In the genomic region with DNA sequence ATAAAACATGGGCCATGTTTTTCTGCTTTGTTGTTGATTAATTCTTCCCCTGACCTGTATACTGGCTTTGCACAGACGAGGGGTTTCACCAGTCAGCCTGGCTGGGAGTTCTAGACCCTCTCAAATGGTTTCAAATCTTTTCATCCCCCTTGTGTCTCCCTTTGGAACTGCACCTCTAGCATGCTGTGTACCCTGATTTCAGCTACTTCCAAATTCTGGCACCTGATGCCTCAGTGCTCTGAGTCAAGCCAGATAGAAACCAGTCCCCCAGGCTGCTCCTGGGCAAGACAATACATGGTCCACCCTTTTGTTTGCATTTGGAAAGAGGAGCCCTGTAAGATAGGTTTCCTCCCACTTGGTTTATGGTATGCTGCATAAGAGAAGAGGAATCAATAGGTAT, we compare ENCODE assay signal across 8 cellular contexts.
DNase-seq lines count a peak whose midpoint lies in the region; ATAC-seq, FAIRE-seq and TF ChIP-seq lines count a peak whose summit lies in the region.

No MANE protein-coding gene starts in this region.

- peak; percentile 69 for TF ChIP-seq CTCF in HFFc6 (IDR thresholded peaks at IDR 0.05)
- TF ChIP-seq CTCF in WERI-Rb-1 (IDR thresholded peaks at IDR 0.05; ENCODE audit: low read depth, low read length) = peak; percentile 77
- no peak for TF ChIP-seq CTCF in natural killer cell (IDR thresholded peaks at IDR 0.05)

- intact Hi-C loops in natural killer cell (cut with micrococcal nuclease) = no loop called here

- no peaks in the 10 kb centered on the region; the same call in none of the 2 replicates for H3K27me3 Mint-ChIP-seq in HFFc6 (ENCODE audit: insufficient read depth)
- no peaks in the 10 kb centered on the region for H3K27me3 Mint-ChIP-seq in natural killer cell (ENCODE audit: low read depth in 2 of 2)

- no peak overlapping the region for H3K4me3 Mint-ChIP-seq in HFFc6
- no peak overlapping the region for H3K4me3 Mint-ChIP-seq in natural killer cell

- no peak for FAIRE-seq in HTR-8/SVneo (lab: Jason Lieb, UNC)

- no peak overlapping the region for H3K27ac ChIP-seq in WERI-Rb-1

- H3K9me3 ChIP-seq in WERI-Rb-1 (ENCODE audit: severe bottlenecking) = no peaks in the 10 kb centered on the region

- H3K9me3 Mint-ChIP-seq in HFFc6 = peaks cover 22% of the 10 kb centered on the region
- peaks cover 0 to 2% of the 10 kb centered on the region in 2 donors for H3K9me3 Mint-ChIP-seq in natural killer cell

- H3K4me1 Mint-ChIP-seq in HFFc6 (ENCODE audit: low read depth) (no peaks in the 10 kb centered on the region), natural killer cell (no peaks in the 10 kb centered on the region)

- H3K27ac Mint-ChIP-seq in HFFc6 (no peak overlapping the region), natural killer cell (no peak overlapping the region)

- no peaks in the 10 kb centered on the region for H3K36me3 ChIP-seq in WERI-Rb-1

- H3K36me3 Mint-ChIP-seq in HFFc6 (ENCODE audit: low read depth) = no peaks in the 10 kb centered on the region
- H3K36me3 Mint-ChIP-seq in natural killer cell = no peaks in the 10 kb centered on the region

- ATAC-seq in natural killer cell = no peak
- ATAC-seq in HG02798 (IDR thresholded peaks at IDR 0.05; ENCODE audit: poor library complexity, unreplicated experiment) = no peak

- H3K27me3 ChIP-seq in WERI-Rb-1 (ENCODE audit: insufficient read depth, low read depth, severe bottlenecking) = no peaks in the 10 kb centered on the region

- DNase-seq in COLO668 (lab: John Stamatoyannopoulos, UW; ENCODE audit: unreplicated experiment) = peak; percentile 48
- DNase-seq in HFFc6 = no peak
- peak; percentile 51 for DNase-seq in WERI-Rb-1
- DNase-seq in kidney glomerular epithelial cell (lab: John Stamatoyannopoulos, UW) = peak; percentile 1
- DNase-seq in HTR-8/SVneo (ENCODE audit: insufficient read length, low spot score) = no peak
- no peak for DNase-seq in natural killer cell
- DNase-seq in dedifferentiated amniotic fluid mesenchymal stem cell (ENCODE audit: extremely low spot score) = no peak

- no peak overlapping the region for H3K4me3 ChIP-seq in WERI-Rb-1 (ENCODE audit: low read depth, low read length)

Comparison
In these comparisons a context has a peak if more than half of its experiments do, and no peak if none do; other contexts are left out.
1. DNase-seq: peak in COLO668 (single experiment), WERI-Rb-1 (single experiment) and kidney glomerular epithelial cell (single experiment); none in HFFc6 (single experiment), HTR-8/SVneo (single experiment), natural killer cell (single experiment) and dedifferentiated amniotic fluid mesenchymal stem cell (single experiment).